Comparison of ENCODE assay signal across 8 cellular contexts in the genomic region with DNA sequence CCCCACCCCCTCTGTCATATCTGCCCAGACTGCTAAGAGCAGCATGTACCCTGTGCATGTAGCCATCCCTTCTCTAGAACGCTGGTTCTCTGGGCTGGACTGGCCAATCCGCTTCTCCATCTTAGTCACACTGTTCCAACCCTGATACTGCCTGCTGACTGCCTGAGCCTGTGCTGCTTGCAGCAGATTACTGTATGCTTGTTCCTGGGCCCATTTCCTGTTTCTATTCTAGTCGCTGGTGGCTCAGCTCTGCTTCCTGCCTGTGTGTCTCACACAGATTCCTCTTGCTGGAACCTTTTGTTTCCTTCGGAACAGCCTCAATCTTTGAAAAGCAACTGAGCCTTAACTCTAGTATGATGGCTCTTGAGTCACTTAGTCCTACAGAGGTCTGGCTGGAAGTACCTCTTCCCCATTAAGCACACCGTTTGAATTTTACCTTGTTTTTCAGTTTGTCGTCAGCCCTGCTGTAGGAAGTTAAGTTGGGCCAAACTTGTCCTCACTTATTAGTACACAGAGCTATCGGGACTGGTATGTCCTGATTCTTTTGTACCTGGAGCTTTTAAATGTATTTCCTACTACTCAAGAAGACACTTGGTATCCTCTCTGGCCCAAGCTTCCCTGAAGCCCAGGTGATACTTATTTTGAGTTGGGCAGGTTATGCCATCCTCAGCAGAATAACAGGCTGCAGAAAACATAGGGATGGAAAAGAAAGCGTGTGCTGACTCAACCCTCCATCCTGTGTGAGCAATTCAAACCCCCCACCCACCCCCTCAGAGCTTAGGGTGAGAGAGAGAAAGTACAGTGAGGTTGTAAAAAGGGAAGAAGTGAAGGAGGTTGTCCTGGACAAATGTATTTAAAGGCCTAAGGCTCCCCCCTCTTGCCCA. TPM values are rescaled to one million over a fixed set of nuclear protein-coding genes. Genes with fewer than 3 reads are reported as not detected.
DNase-seq lines count a peak whose midpoint lies in the region; ATAC-seq, FAIRE-seq and TF ChIP-seq lines count a peak whose summit lies in the region.

No MANE protein-coding gene starts in this region.

- WGBS in H1 (ENCODE audit: extremely low coverage in 1 of 2, insufficient coverage in 1 of 2, insufficient read length in 1 of 2, insufficient replicate concordance in 2 of 2, low coverage in 1 of 2, low lambda C conversion rate in 2 of 2, missing lambda C conversion rate in 1 of 2), 2 experiments, result 74% methylated on average over 8 of the region's 8 CpGs; no CpG with 5 or more reads in 1 of the 2 experiments

- H4K20me1 ChIP-seq in H1 (replicated peaks in 1 of 2; ENCODE audit: control insufficient read depth in 1 of 2, insufficient read depth in 2 of 2, low read length in 2 of 2), result peaks cover 5 to 23% of the 10 kb centered on the region in 2 experiments

- H3K4ac ChIP-seq in H1 (replicated peaks; ENCODE audit: insufficient read length, low read depth, low read length), result no peak overlapping the region

- H4K91ac ChIP-seq in H1 (replicated peaks; ENCODE audit: insufficient read length, low read length), result no peak overlapping the region

- no peaks in the 10 kb centered on the region for H3K27me3 ChIP-seq in H1 (replicated peaks in 1 of 4; ENCODE audit: control insufficient read depth in 3 of 4, extremely low read depth in 1 of 4, insufficient read depth in 3 of 4, low read length in 3 of 4)

- H3K4me2 ChIP-seq in H1 (ENCODE audit: insufficient read depth in 1 of 2, low read depth in 2 of 2, low read length in 2 of 2), result no peak overlapping the region

- H3K9ac ChIP-seq in H1 (replicated peaks in 1 of 4; ENCODE audit: extremely low read depth in 1 of 4, low read depth in 3 of 4, low read length in 3 of 4), result no peak overlapping the region

- no peak overlapping the region for H2BK15ac ChIP-seq in H1 (ENCODE audit: low read length)

- FAIRE-seq in H1 (lab: Jason Lieb, UNC), result no peak

- CTCF ChIA-PET in H1 (lab: Charles Lee; ENCODE audit: partially characterized antibody), result interaction anchor here (0.7 to 2.9 kb wide), 11 partner anchors 14 to 147 kb away, joined by 3 to 12 read pairs (median 5); no protein-coding TSS in a partner anchor

- POLR2A ChIA-PET in H1 (lab: Charles Lee; ENCODE audit: partially characterized antibody), result interaction anchor here (0.6 to 3.8 kb wide), 10 partner anchors 9 to 53 kb away, joined by 3 to 19 read pairs (median 3); a partner anchor contains a TSS

- H3K56ac ChIP-seq in H1 (replicated peaks; ENCODE audit: insufficient read length, low read depth, low read length), result no peak overlapping the region

- peaks cover 21 to 61% (median 38%) of the 10 kb centered on the region in 4 experiments for H3K36me3 ChIP-seq in H1 (ENCODE audit: control insufficient read depth in 2 of 4, insufficient read depth in 4 of 4, low read length in 3 of 4)

- peak overlapping the region; percentile 1; the same call in 1 of the 2 replicates for H2BK5ac ChIP-seq in H1 (ENCODE audit: low read depth, low read length)

- H4K8ac ChIP-seq in H1 (ENCODE audit: extremely low read depth, insufficient read depth, low read length), result no peak overlapping the region

- TF ChIP-seq EP300 in H1 (IDR thresholded peaks at IDR 0.05; ENCODE audit: borderline replicate concordance in 1 of 2, low read depth in 2 of 2, low read length in 2 of 2), result no peak

- ATAC-seq in GM18519 (IDR thresholded peaks at IDR 0.05; ENCODE audit: low FRiP score, unreplicated experiment) (peak; percentile 92), HG02884 (IDR thresholded peaks at IDR 0.05; ENCODE audit: unreplicated experiment) (peak; percentile 89)

- no peak overlapping the region for H2BK20ac ChIP-seq in H1 (ENCODE audit: low read length)

- H3K9me3 ChIP-seq in H1 (ENCODE audit: insufficient read depth in 2 of 2, low read depth in 1 of 2, low read length in 1 of 2), result no peaks in the 10 kb centered on the region

- H3K27ac ChIP-seq in H1 (ENCODE audit: low read depth, low read length), result no peak overlapping the region

- peaks cover 0 to 77% of the 10 kb centered on the region in 2 experiments for H3K79me2 ChIP-seq in H1 (ENCODE audit: control insufficient read depth in 1 of 2, insufficient read depth in 2 of 2, low read length in 2 of 2)

- no peak overlapping the region for H2AFZ ChIP-seq in H1 (ENCODE audit: low read length)

- H2BK12ac ChIP-seq in H1 (ENCODE audit: low read depth, low read length), result 0 out of 2 replicates have a peak overlapping the region, but pooled peaks have one; percentile 3

- no peak overlapping the region; the same call in 1 of the 2 replicates for H3K18ac ChIP-seq in H1 (ENCODE audit: extremely low read depth, low read length)

- TF ChIP-seq CTCF in H1 (IDR thresholded peaks at IDR 0.05; ENCODE audit: control extremely low read depth in 1 of 3, insufficient read depth in 1 of 3, low read depth in 1 of 3, low read length in 3 of 3), result no peak

- no peak overlapping the region for H3K14ac ChIP-seq in H1 (ENCODE audit: insufficient read length)

- H3K4me3 ChIP-seq in H1 (ENCODE audit: extremely low read depth in 1 of 4, insufficient read depth in 2 of 4, low read depth in 3 of 4, low read length in 4 of 4), result no peak overlapping the region

- H3K23ac ChIP-seq in H1 (ENCODE audit: insufficient read length), result no peak overlapping the region

- no peaks in the 10 kb centered on the region for H3K23me2 ChIP-seq in H1 (ENCODE audit: low read depth, low read length)

- H3K79me1 ChIP-seq in H1 (ENCODE audit: low read depth, low read length), result peaks cover 12% of the 10 kb centered on the region

- DNase-seq in NCI-H510A (lab: John Stamatoyannopoulos, UW), result peak; percentile 66
- DNase-seq in activated CD8-positive, alpha-beta memory T cell treated with anti-CD3 and anti-CD28 coated beads for 1 hour (ENCODE audit: extremely low read depth in 1 of 2, low read depth in 1 of 2), result peak; percentile 59 to 60
- peak in 1 of 2 experiments; percentile 59 for DNase-seq in H1 (ENCODE audit: low read depth in 1 of 2, low spot score in 2 of 2)
- peak; percentile 39 for DNase-seq in middle frontal gyrus (ENCODE audit: extremely low spot score, low spot score)
- peak; percentile 55 for DNase-seq in stimulated activated CD8-positive, alpha-beta memory T cell treated with anti-CD3 and anti-CD28 coated beads, Interleukin-7, amount 100 ng/mL, for 24 hours (ENCODE audit: low read depth)
- no peak for DNase-seq in DMS 273 (lab: John Stamatoyannopoulos, UW; ENCODE audit: unreplicated experiment)

- no peak overlapping the region for H2AK5ac ChIP-seq in H1 (ENCODE audit: low read depth, low read length)

- H2BK120ac ChIP-seq in H1 (replicated peaks; ENCODE audit: low read depth, low read length), result no peak overlapping the region

- H3K4me1 ChIP-seq in H1 (replicated peaks in 1 of 4; ENCODE audit: control insufficient read depth in 3 of 4, insufficient read depth in 4 of 4, low read length in 3 of 4), result peaks cover 0 to 8% (median 2%) of the 10 kb centered on the region in 4 experiments; a peak in 1 of 7 replicates

- TF ChIP-seq POLR2A in H1 (IDR thresholded peaks at IDR 0.05; ENCODE audit: control extremely low read depth in 1 of 2, low read depth in 2 of 2, low read length in 2 of 2), result no peak

- H4K5ac ChIP-seq in H1 (ENCODE audit: insufficient read length, low read depth, low read length), result no peak overlapping the region

- TF ChIP-seq RAD21 in H1 (IDR thresholded peaks at IDR 0.05 in 1 of 2, conservative IDR thresholded peaks at IDR 0.05 in 1 of 2; ENCODE audit: low read depth in 2 of 2, low read length in 2 of 2), result no peak

TF ChIP-seq in H1, 55 proteins besides CTCF, POLR2A, EP300 and RAD21:
- TF ChIP-seq GABPA (IDR thresholded peaks at IDR 0.05; ENCODE audit: borderline replicate concordance, insufficient read depth, low read length) (peak; percentile 50; the same call in 1 of the 2 replicates), SP1 (IDR thresholded peaks at IDR 0.05; ENCODE audit: low read depth, low read length) (no peak)

RNA-seq across cellular contexts. Expression of a gene that starts 43.4 kb away (rescaled TPM):
- 8.5 and 9.3 TPM in 2 replicates for total RNA-seq in H1 (2021; fragmentation: NEBNext Ultra II Directional; extraction: Animal tissue kit (Norgen Biotek cat#: 25700))
- polyA plus RNA-seq in H1 (2011; rRNA removed), result 20.9 and 22.4 TPM in 2 replicates
- polyA plus RNA-seq in H1 (2011; cell fraction: cytosol; rRNA removed), result 16.0 TPM
- 16.6 TPM for polyA plus RNA-seq in H1 (2011; cell fraction: nucleus; rRNA removed)
- polyA plus RNA-seq in H1 (2012, experiment 1 of 2), result 9.2 to 10.6 TPM (median 10.1 TPM) in 4 replicates
- polyA plus RNA-seq in H1 (2012, experiment 2 of 2), result 8.2 TPM
- 12.0 TPM for polyA plus RNA-seq in H1 (2013, experiment 1 of 2)
- polyA plus RNA-seq in H1 (2013, experiment 2 of 2), result 12.7 TPM
- 27.9 and 31.5 TPM in 2 replicates for polyA minus RNA-seq in H1 (2011; rRNA and poly(A)+ RNA removed)
- polyA minus RNA-seq in H1 (2011; cell fraction: cytosol; rRNA and poly(A)+ RNA removed), result 8.4 TPM
- polyA minus RNA-seq in H1 (2011; cell fraction: nucleus; rRNA and poly(A)+ RNA removed), result 14.2 TPM

RNA-seq across cellular contexts. Expression of a gene that starts 48.5 kb away (rescaled TPM):
- total RNA-seq in H1 (2021; fragmentation: NEBNext Ultra II Directional; extraction: Animal tissue kit (Norgen Biotek cat#: 25700)), result 103 and 105 TPM in 2 replicates
- polyA plus RNA-seq in H1 (2011; rRNA removed), result 52.1 and 86.7 TPM in 2 replicates
- 28.6 TPM for polyA plus RNA-seq in H1 (2011; cell fraction: cytosol; rRNA removed)
- 109 TPM for polyA plus RNA-seq in H1 (2011; cell fraction: nucleus; rRNA removed)
- polyA plus RNA-seq in H1 (2012, experiment 1 of 2), result 88.4 to 102 TPM (median 96.6 TPM) in 4 replicates
- polyA plus RNA-seq in H1 (2012, experiment 2 of 2), result 29.8 TPM
- 55.4 TPM for polyA plus RNA-seq in H1 (2013, experiment 1 of 2)
- polyA plus RNA-seq in H1 (2013, experiment 2 of 2), result 52.4 TPM
- 67.7 and 71.7 TPM in 2 replicates for polyA minus RNA-seq in H1 (2011; rRNA and poly(A)+ RNA removed)
- 90.5 TPM for polyA minus RNA-seq in H1 (2011; cell fraction: cytosol; rRNA and poly(A)+ RNA removed)
- polyA minus RNA-seq in H1 (2011; cell fraction: nucleus; rRNA and poly(A)+ RNA removed), result 63.8 TPM
